Comparison of ENCODE assay signal across 1 cellular context in genomic region chr4:101670370-101670769, GRCh38.
TF ChIP-seq lines count a peak whose summit lies in the region.

No MANE protein-coding gene starts in this region.

TF ChIP-seq in H1, 55 proteins besides CTCF, POLR2A, EP300 and RAD21 (continued from another document):
- TF ChIP-seq BRCA1 (IDR thresholded peaks at IDR 0.05; ENCODE audit: low read depth, low read length): no peak
